26 cellular contexts compared by ENCODE assay signal in the genomic region with DNA sequence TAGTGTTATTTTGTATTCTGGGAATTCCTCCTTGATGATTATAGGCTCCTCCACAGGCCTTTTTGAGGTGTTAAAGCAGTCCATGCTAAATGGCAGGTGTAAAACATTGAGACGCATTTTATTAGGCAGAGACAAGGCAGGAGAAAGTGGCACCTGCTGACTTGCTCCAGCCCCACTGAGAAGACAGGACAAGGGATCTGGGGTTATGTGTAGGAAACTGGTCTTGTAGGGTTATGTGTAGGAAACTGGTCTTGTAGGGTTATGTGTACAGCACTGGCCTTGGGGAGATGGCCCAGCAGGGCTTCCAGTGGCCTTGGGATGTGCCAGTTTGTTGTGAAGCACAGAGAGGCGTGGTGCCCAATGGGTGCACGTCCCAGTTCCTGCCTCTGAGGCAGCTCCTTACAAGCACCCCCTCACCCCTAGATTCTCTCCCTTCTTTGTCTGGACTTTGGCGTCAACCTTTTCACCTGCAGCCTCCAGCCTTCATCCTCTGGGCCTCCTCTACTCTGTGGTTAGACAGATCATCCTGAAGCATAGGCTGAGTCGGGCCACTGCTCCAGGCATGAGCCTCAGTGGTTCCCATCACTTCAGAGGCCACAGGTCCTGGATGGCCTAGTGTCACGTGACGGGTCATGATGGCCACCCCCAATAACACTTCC. TPM values are rescaled to one million over a fixed set of nuclear protein-coding genes. Genes with fewer than 3 reads are reported as not detected.
"Had no signal": no experiment of that assay in that cellular context is flagged by ENCODE, and none has a peak within 500 bp of the region (broad histone marks: within the 10 kb centered on the region; RNA-seq: fewer than 3 reads in every experiment).

No MANE protein-coding gene starts in this region.

- H3K9me3 ChIP-seq: left lung, lower lobe of right lung, tibial artery had no signal

- H3K4me1 ChIP-seq: left lung, lower lobe of right lung, tibial artery had no signal

- ATAC-seq: left lung; lower lobe of right lung; stimulated activated memory B cell treated with anti-CD40 and anti-IgM and Interleukin-4, amounts not matched to agents 10 μg/mL and 1 μg/mL and 100 μg/mL, for 72 hours had no signal

- H3K27ac ChIP-seq: cardiac muscle cell, left lung, lower lobe of right lung, tibial artery had no signal

- H3K4me1 Mint-ChIP-seq: endodermal cell; memory B cell; mesothelial cell of epicardium; stimulated activated memory B cell treated with anti-CD40 and anti-IgM and Interleukin-4, amounts not matched to agents 10 μg/mL and 1 μg/mL and 100 μg/mL, for 72 hours had no signal

- H3K4me3 ChIP-seq: cardiac muscle cell, left lung, lower lobe of right lung, tibial artery had no signal

- H3K36me3 ChIP-seq: cardiac muscle cell, left lung, lower lobe of right lung, tibial artery had no signal

- H3K9me3 Mint-ChIP-seq: endodermal cell; memory B cell; mesothelial cell of epicardium; naive thymus-derived CD4-positive, alpha-beta T cell; nephron progenitor cell; stimulated activated memory B cell treated with anti-CD40 and anti-IgM and Interleukin-4, amounts not matched to agents 10 μg/mL and 1 μg/mL and 100 μg/mL, for 72 hours; stimulated activated naive CD8-positive, alpha-beta T cell treated with anti-CD3 and anti-CD28 coated beads, Interleukin-15, Interleukin-2, amounts not matched to agents 100 ng/mL and 50 ng/mL, for 24 hours had no signal

- H3K36me3 Mint-ChIP-seq: memory B cell; mesothelial cell of epicardium; naive thymus-derived CD4-positive, alpha-beta T cell; stimulated activated memory B cell treated with anti-CD40 and anti-IgM and Interleukin-4, amounts not matched to agents 10 μg/mL and 1 μg/mL and 100 μg/mL, for 72 hours had no signal

- H3K27me3 ChIP-seq: cardiac muscle cell had no signal

- H3K27ac Mint-ChIP-seq: endodermal cell; memory B cell; mesothelial cell of epicardium; naive thymus-derived CD4-positive, alpha-beta T cell; nephron progenitor cell; stimulated activated memory B cell treated with anti-CD40 and anti-IgM and Interleukin-4, amounts not matched to agents 10 μg/mL and 1 μg/mL and 100 μg/mL, for 72 hours; stimulated activated naive CD8-positive, alpha-beta T cell treated with anti-CD3 and anti-CD28 coated beads, Interleukin-15, Interleukin-2, amounts not matched to agents 100 ng/mL and 50 ng/mL, for 24 hours had no signal

- H3K4me3 Mint-ChIP-seq: endodermal cell; memory B cell; mesothelial cell of epicardium; naive thymus-derived CD4-positive, alpha-beta T cell; nephron progenitor cell; stimulated activated memory B cell treated with anti-CD40 and anti-IgM and Interleukin-4, amounts not matched to agents 10 μg/mL and 1 μg/mL and 100 μg/mL, for 72 hours; stimulated activated naive CD8-positive, alpha-beta T cell treated with anti-CD3 and anti-CD28 coated beads, Interleukin-15, Interleukin-2, amounts not matched to agents 100 ng/mL and 50 ng/mL, for 24 hours had no signal

- DNase-seq: cerebellar nuclear complex; dermis blood vessel endothelial cell; effector CD4-positive, alpha-beta T cell; endodermal cell; erythroblast; foreskin melanocyte; hippocampal formation; islet precursor cell; left lung; lower lobe of right lung; naive thymus-derived CD4-positive, alpha-beta T cell; nephron progenitor cell; posterior cingulate gyrus; stimulated activated CD4-positive, alpha-beta T cell treated with anti-CD3 and anti-CD28 coated beads, Interleukin-4, amount 100 ng/mL, for 24 hours; tibial artery had no signal

RNA-seq across cellular contexts. Expression of gene FABP1, which starts 0.9 kb away (rescaled TPM):
- total RNA-seq: cardiac muscle cell; dermis blood vessel endothelial cell; endodermal cell; endothelial cell of umbilical vein; left lung; lower lobe of right lung; naive thymus-derived CD4-positive, alpha-beta T cell; osteoblast; pulmonary artery endothelial cell; smooth muscle cell; temporal lobe; ureter had no signal
